Comparison of ENCODE assay signal across 1 cellular context in genomic region chr13:73672492-73672891, GRCh38.
A peak's percentile ranks its signal among the peaks of the same experiment; 100 is the strongest.
TF ChIP-seq lines count a peak whose summit lies in the region.

No MANE protein-coding gene starts in this region.

TF ChIP-seq in A549, 52 proteins besides CTCF, POLR2A, EP300 and RAD21 (continued from another document):
- TF ChIP-seq GATA3 (IDR thresholded peaks at IDR 0.05; ENCODE audit: borderline replicate concordance): peak; percentile 34; the same call in 1 of the 2 replicates
TF ChIP-seq in A549: peak in this region for 2.
